ENCODE assay signal across 9 cellular contexts in genomic region chr2:238484522-238485452, GRCh38.
"Had no signal": no experiment of that assay in that cellular context is flagged by ENCODE, and none has a peak within 500 bp of the region (broad histone marks: within the 10 kb centered on the region; RNA-seq: fewer than 3 reads in every experiment).

No MANE protein-coding gene starts in this region.

- H3K36me3 ChIP-seq: lower lobe of right lung had no signal

- H3K27ac ChIP-seq: dorsolateral prefrontal cortex, lower lobe of right lung had no signal

- H3K4me1 ChIP-seq: lower lobe of right lung had no signal

- H3K27me3 ChIP-seq: dorsolateral prefrontal cortex had no signal

- H3K4me3 ChIP-seq: dorsolateral prefrontal cortex, lower lobe of right lung had no signal

- DNase-seq: activated CD4-positive, alpha-beta T cell treated with anti-CD3 and anti-CD28 coated beads for 36 hours; activated naive CD4-positive, alpha-beta T cell treated with anti-CD3 and anti-CD28 coated beads, Interleukin-2, amount 10 ng/mL, durations not matched to agents 7 days and 5 days; dorsolateral prefrontal cortex; hippocampal formation; lower lobe of right lung; stimulated activated CD4-positive, alpha-beta T cell treated with anti-CD3 and anti-CD28 coated beads, Interleukin-12 subunit alpha, Interleukin-12 subunit beta, amount 100 ng/mL, for 4 hours; stimulated activated naive CD8-positive, alpha-beta T cell treated with anti-CD3 and anti-CD28 coated beads, Interleukin-15, Interleukin-2, amounts not matched to agents 100 U/mL and 50 U/mL, for 24 hours; T-helper 9 cell had no signal

- ATAC-seq: activated CD4-positive, alpha-beta T cell treated with anti-CD3 and anti-CD28 coated beads for 36 hours; lower lobe of right lung; naive thymus-derived CD8-positive, alpha-beta T cell; stimulated activated naive CD8-positive, alpha-beta T cell treated with anti-CD3 and anti-CD28 coated beads, Interleukin-15, Interleukin-2, amounts not matched to agents 100 U/mL and 50 U/mL, for 24 hours had no signal
